Comparison of ENCODE assay signal across 11 cellular contexts in the genomic region with DNA sequence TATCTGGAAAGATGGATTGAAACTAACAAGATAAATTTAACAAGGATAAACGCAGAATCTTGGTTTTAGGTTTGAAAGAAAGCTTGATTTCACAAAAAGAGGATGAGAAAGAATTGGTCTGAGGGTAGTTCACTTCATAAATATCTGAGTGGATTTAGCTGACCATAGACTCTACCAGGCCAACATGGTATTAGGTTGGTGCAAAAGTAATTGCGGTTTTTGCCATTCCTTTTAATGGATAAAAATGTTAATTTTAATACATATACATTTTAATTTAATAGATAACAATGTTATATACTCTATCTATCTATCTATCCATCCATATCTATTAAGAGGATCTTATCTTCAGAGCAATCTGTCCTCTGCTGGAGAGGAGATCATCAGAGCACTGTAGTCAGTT.
"Had no signal": no experiment of that assay in that cellular context is flagged by ENCODE, and none has a peak within 500 bp of the region (broad histone marks: within the 10 kb centered on the region; RNA-seq: fewer than 3 reads in every experiment).

No MANE protein-coding gene starts in this region.

- H3K27ac ChIP-seq: GM23248 had no signal

- ATAC-seq: GM23338, HCT116 had no signal

- DNase-seq: GM23248, GOT3, H7, H9, HCEC 1CT, HFFc6 had no signal

- H3K4me1 ChIP-seq: HAP-1 had no signal

- H3K9me3 Mint-ChIP-seq: GM23338, H9, HFFc6 had no signal

- H3K27ac Mint-ChIP-seq: GM23338, H9, HFFc6 had no signal

- H3K4me3 Mint-ChIP-seq: GM23338, H9, HFFc6 had no signal

- H3K9me3 ChIP-seq: HAP-1 had no signal

- H3K4me1 Mint-ChIP-seq: GM23338 had no signal

- H3K36me3 ChIP-seq: HAP-1 had no signal

- H2AFZ ChIP-seq: GM23248, GM23338 had no signal

- FAIRE-seq: H1, H54 had no signal

- H3K9ac ChIP-seq: GM23248 had no signal

- H3K4me2 ChIP-seq: GM23338 had no signal

- H3K4me3 ChIP-seq: GM23248, GM23338, HAP-1 had no signal
